Comparison of ENCODE assay signal across 28 cellular contexts in the genomic region with DNA sequence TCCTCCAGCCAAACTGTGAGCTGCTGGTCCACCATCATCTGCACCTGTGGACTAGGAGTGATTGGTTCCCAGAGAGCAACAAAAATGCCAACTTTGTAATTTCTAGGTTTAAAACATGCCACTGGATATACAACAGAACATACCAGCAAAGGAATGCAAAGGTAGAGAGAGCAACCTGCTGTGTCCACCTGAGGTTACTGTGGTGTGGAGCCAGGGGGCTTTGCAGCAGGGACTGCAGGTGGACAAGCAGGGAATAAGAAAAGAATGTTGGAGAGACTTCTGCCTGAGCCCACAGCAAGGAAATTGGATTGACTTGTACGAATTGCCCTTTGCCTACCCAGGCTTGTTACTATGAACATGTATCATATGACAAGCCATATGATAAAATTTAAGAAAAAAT.
"Had no signal": no experiment of that assay in that cellular context is flagged by ENCODE, and none has a peak within 500 bp of the region (broad histone marks: within the 10 kb centered on the region; RNA-seq: fewer than 3 reads in every experiment).

No MANE protein-coding gene starts in this region.

- H3K36me3 ChIP-seq: neural progenitor cell, ovary, right lobe of liver, sigmoid colon, stomach, thoracic aorta, thyroid gland, transverse colon, upper lobe of right lung, vagina had no signal

- H3K27me3 Mint-ChIP-seq: progenitor cell of endocrine pancreas; stimulated activated naive B cell treated with anti-CD40 and anti-IgM and Interleukin-4, amounts not matched to agents 10 μg/mL and 1 μg/mL and 100 μg/mL, for 72 hours; stimulated activated naive CD8-positive, alpha-beta T cell treated with anti-CD3 and anti-CD28 coated beads, Interleukin-15, Interleukin-2, amounts not matched to agents 100 ng/mL and 50 ng/mL, for 24 hours; type B pancreatic cell had no signal

- H3K27me3 ChIP-seq: neural progenitor cell, ovary, right lobe of liver, sigmoid colon, stomach, thyroid gland, transverse colon, upper lobe of right lung, vagina had no signal

- H3K4me1 Mint-ChIP-seq: natural killer cell; nephron; stimulated activated effector memory CD8-positive, alpha-beta T cell treated with anti-CD3 and anti-CD28 coated beads, Interleukin-12 subunit alpha, Interleukin-12 subunit beta, amount 100 ng/mL, for 72 hours; stimulated activated naive B cell treated with anti-CD40 and anti-IgM and Interleukin-4, amounts not matched to agents 10 μg/mL and 1 μg/mL and 100 μg/mL, for 72 hours had no signal

- H3K4me3 ChIP-seq: neural progenitor cell, ovary, psoas muscle, right lobe of liver, sigmoid colon, stomach, thoracic aorta, thyroid gland, transverse colon, upper lobe of right lung, vagina had no signal

- H3K4me3 Mint-ChIP-seq: natural killer cell; nephron; neural progenitor cell; stimulated activated effector memory CD8-positive, alpha-beta T cell treated with anti-CD3 and anti-CD28 coated beads, Interleukin-12 subunit alpha, Interleukin-12 subunit beta, amount 100 ng/mL, for 72 hours; stimulated activated naive B cell treated with anti-CD40 and anti-IgM and Interleukin-4, amounts not matched to agents 10 μg/mL and 1 μg/mL and 100 μg/mL, for 72 hours; stimulated activated naive CD8-positive, alpha-beta T cell treated with anti-CD3 and anti-CD28 coated beads, Interleukin-15, Interleukin-2, amounts not matched to agents 100 ng/mL and 50 ng/mL, for 24 hours; type B pancreatic cell had no signal

- H3K9ac ChIP-seq: neural progenitor cell, parathyroid adenoma had no signal

- H3K27ac Mint-ChIP-seq: natural killer cell; nephron; neural progenitor cell; progenitor cell of endocrine pancreas; stimulated activated effector memory CD8-positive, alpha-beta T cell treated with anti-CD3 and anti-CD28 coated beads, Interleukin-12 subunit alpha, Interleukin-12 subunit beta, amount 100 ng/mL, for 72 hours; stimulated activated naive B cell treated with anti-CD40 and anti-IgM and Interleukin-4, amounts not matched to agents 10 μg/mL and 1 μg/mL and 100 μg/mL, for 72 hours; stimulated activated naive CD8-positive, alpha-beta T cell treated with anti-CD3 and anti-CD28 coated beads, Interleukin-15, Interleukin-2, amounts not matched to agents 100 ng/mL and 50 ng/mL, for 24 hours; type B pancreatic cell had no signal

- H3K4me1 ChIP-seq: neural progenitor cell, parathyroid adenoma, psoas muscle, right lobe of liver, sigmoid colon, stomach, thyroid gland, transverse colon, upper lobe of right lung, vagina had no signal

- DNase-seq: natural killer cell; occipital lobe; ovary; posterior cingulate gyrus; psoas muscle; right cardiac atrium; right lobe of liver; sigmoid colon; small intestine; stimulated activated CD4-positive, alpha-beta T cell treated with anti-CD3 and anti-CD28 coated beads, Interleukin-15, amount 100 ng/mL, for 24 hours; stimulated activated CD4-positive, alpha-beta T cell treated with anti-CD3 and anti-CD28 coated beads, Interleukin-2, amount 100 ng/mL, for 24 hours; stimulated activated CD4-positive, alpha-beta T cell treated with anti-CD3 and anti-CD28 coated beads, Interleukin-2, amount 100 ng/mL, for 48 hours; stimulated activated CD4-positive, alpha-beta T cell treated with anti-CD3 and anti-CD28 coated beads, Interleukin-4, amount 100 ng/mL, for 24 hours; stimulated activated naive B cell treated with anti-CD40 and anti-IgM and Interleukin-4, amounts not matched to agents 10 μg/mL and 1 μg/mL and 100 μg/mL, for 72 hours; stimulated activated naive CD4-positive, alpha-beta T cell treated with Interleukin-2 at 50 U/mL for 16 hours; stomach; thyroid gland; transverse colon; upper lobe of right lung had no signal

- H3K9me3 ChIP-seq: ovary, psoas muscle, right lobe of liver, sigmoid colon, thoracic aorta, thyroid gland, transverse colon, vagina had no signal

- H3K79me2 ChIP-seq: parathyroid adenoma had no signal

- H3K36me3 Mint-ChIP-seq: neural progenitor cell; stimulated activated effector memory CD8-positive, alpha-beta T cell treated with anti-CD3 and anti-CD28 coated beads, Interleukin-12 subunit alpha, Interleukin-12 subunit beta, amount 100 ng/mL, for 72 hours; stimulated activated naive B cell treated with anti-CD40 and anti-IgM and Interleukin-4, amounts not matched to agents 10 μg/mL and 1 μg/mL and 100 μg/mL, for 72 hours; type B pancreatic cell had no signal

- H3K4me2 ChIP-seq: neural progenitor cell had no signal

- H2AFZ ChIP-seq: neural progenitor cell, parathyroid adenoma had no signal

- ATAC-seq: natural killer cell; psoas muscle; right cardiac atrium; right lobe of liver; stimulated activated effector memory CD8-positive, alpha-beta T cell treated with anti-CD3 and anti-CD28 coated beads, Interleukin-12 subunit alpha, Interleukin-12 subunit beta, amount 100 ng/mL, for 72 hours; stimulated activated naive B cell treated with anti-CD40 and anti-IgM and Interleukin-4, amounts not matched to agents 10 μg/mL and 1 μg/mL and 100 μg/mL, for 72 hours; upper lobe of right lung had no signal

- H3K27ac ChIP-seq: neural progenitor cell, ovary, parathyroid adenoma, psoas muscle, right lobe of liver, sigmoid colon, stomach, thoracic aorta, thyroid gland, transverse colon, upper lobe of right lung, vagina had no signal
